ENCODE assay signal across 8 cellular contexts in genomic region chr3:46485796-46486195, GRCh38. TPM values are rescaled to one million over a fixed set of nuclear protein-coding genes. Genes with fewer than 3 reads are reported as not detected.
"Had no signal": no experiment of that assay in that cellular context is flagged by ENCODE, and none has a peak within 500 bp of the region (broad histone marks: within the 10 kb centered on the region; RNA-seq: fewer than 3 reads in every experiment).

No MANE protein-coding gene starts in this region.

RNA-seq across cellular contexts. Expression of gene RTP3, which starts 12.0 kb away (rescaled TPM):
- total RNA-seq: HT-29, LHCN-M2, MCF 10A, PC-3, SK-MEL-5 had no signal
- polyA plus RNA-seq: IgD-negative memory B cell, SK-N-SH had no signal

RNA-seq across cellular contexts. Expression of gene LTF, which starts 21.1 kb away (rescaled TPM):
- total RNA-seq: MCF 10A, OCI-LY7, PC-3 had no signal
- polyA plus RNA-seq: IgD-negative memory B cell, SK-N-SH had no signal
